ENCODE assay signal across 9 cellular contexts in the genomic region with DNA sequence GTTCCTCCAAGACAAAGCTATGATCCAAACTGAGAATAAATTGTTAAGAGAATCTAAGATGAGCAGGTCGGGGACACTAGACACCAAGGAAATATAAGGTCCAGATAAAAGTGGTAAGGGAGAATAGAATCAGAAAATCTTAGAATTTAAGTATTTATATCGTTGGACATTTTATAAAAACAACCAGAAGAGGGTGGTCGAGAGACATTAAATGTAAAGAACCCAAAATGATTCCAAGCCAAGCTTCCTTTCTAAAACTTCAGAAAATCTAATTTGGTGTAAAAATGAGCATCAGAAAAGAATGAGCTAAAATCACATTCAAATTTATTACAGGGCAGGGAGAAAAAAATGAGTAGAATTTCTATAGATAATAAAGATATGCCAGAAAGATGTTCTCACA.
DNase-seq lines count a peak whose midpoint lies in the region; ATAC-seq and TF ChIP-seq lines count a peak whose summit lies in the region.
"Had no signal": no experiment of that assay in that cellular context is flagged by ENCODE, and none has a peak within 500 bp of the region (broad histone marks: within the 10 kb centered on the region; RNA-seq: fewer than 3 reads in every experiment).

No MANE protein-coding gene starts in this region.

- TF ChIP-seq CTCF in GM23338 (conservative IDR thresholded peaks at IDR 0.05; ENCODE audit: low read depth in 2 of 2) = peak in 1 of 2 experiments; percentile 42; a peak in 3 of 4 replicates
- peak in 53 of 56 donors; percentile 17 to 73 (median 46) for TF ChIP-seq CTCF in dorsolateral prefrontal cortex (IDR thresholded peaks at IDR 0.05 in 54 of 56, conservative IDR thresholded peaks at IDR 0.05 in 2 of 56; ENCODE audit: low read depth in 1 of 56, partially characterized antibody in 56 of 56)
- TF ChIP-seq CTCF in progenitor cell of endocrine pancreas (IDR thresholded peaks at IDR 0.05; ENCODE audit: unreplicated experiment) = peak; percentile 46

- H3K4me3 Mint-ChIP-seq in GM23338 (no peak overlapping the region), progenitor cell of endocrine pancreas (ENCODE audit: low read depth) (no peak overlapping the region)

- H3K9me3 Mint-ChIP-seq in GM23338 = no peaks in the 10 kb centered on the region
- no peaks in the 10 kb centered on the region for H3K9me3 Mint-ChIP-seq in progenitor cell of endocrine pancreas (ENCODE audit: low read depth)

- no peaks in the 10 kb centered on the region for H3K79me2 ChIP-seq in GM23338 (replicated peaks; ENCODE audit: insufficient read depth)

- ATAC-seq in GM23338 (no peak), HG03432 (IDR thresholded peaks at IDR 0.05; ENCODE audit: unreplicated experiment) (no peak), HG03108 (IDR thresholded peaks at IDR 0.05; ENCODE audit: unreplicated experiment) (no peak)

- intact Hi-C loops in dorsolateral prefrontal cortex (cut with DNase I) = loop anchor here (2.0 to 10.0 kb wide), 2 partner anchors 154 to 158 kb away; no protein-coding TSS in a partner anchor

- H3K4me3 ChIP-seq in GM23338 (no peak overlapping the region), dorsolateral prefrontal cortex (no peak overlapping the region)

- H4K20me1 ChIP-seq in GM23338 (replicated peaks; ENCODE audit: insufficient read depth) = no peaks in the 10 kb centered on the region

- H2AFZ ChIP-seq in GM23338 = no peak overlapping the region

- H3K27me3 ChIP-seq in GM23338 (ENCODE audit: insufficient read depth) (no peaks in the 10 kb centered on the region), dorsolateral prefrontal cortex (no peaks in the 10 kb centered on the region)

- no peaks in the 10 kb centered on the region for H3K36me3 ChIP-seq in GM23338 (ENCODE audit: insufficient read depth)

- DNase-seq in GM23338 (ENCODE audit: low spot score) (peak; percentile 51), NCI-H748 treated with DMSO at 0.1 percent for 48 hours (lab: John Stamatoyannopoulos, UW) (peak; percentile 23), dorsolateral prefrontal cortex (no peak), progenitor cell of endocrine pancreas (ENCODE audit: low spot score, unreplicated experiment) (no peak), amygdala (lab: John Stamatoyannopoulos, UW) (no peak)
- DNase-seq: activated naive CD4-positive, alpha-beta T cell treated with Interleukin-2 at 50 U/mL for 16 hours had no signal

- no peaks in the 10 kb centered on the region for H3K4me1 ChIP-seq in GM23338 (ENCODE audit: insufficient read depth)

- H3K27ac Mint-ChIP-seq in GM23338 (no peak overlapping the region), progenitor cell of endocrine pancreas (no peak overlapping the region)

- H3K4me1 Mint-ChIP-seq in GM23338 (peaks cover 7% of the 10 kb centered on the region), progenitor cell of endocrine pancreas (ENCODE audit: low read depth) (no peaks in the 10 kb centered on the region)

- H3K4me2 ChIP-seq in GM23338 = no peak overlapping the region

- H3K27me3 Mint-ChIP-seq in GM23338 (ENCODE audit: insufficient read depth, low read depth, poor library complexity) (peaks cover 2% of the 10 kb centered on the region), progenitor cell of endocrine pancreas (no peaks in the 10 kb centered on the region)

- no peaks in the 10 kb centered on the region for H3K9me2 ChIP-seq in GM23338 (ENCODE audit: insufficient read depth)

- no peaks in the 10 kb centered on the region for H3K36me3 Mint-ChIP-seq in GM23338 (ENCODE audit: low read depth)
- H3K36me3 Mint-ChIP-seq in progenitor cell of endocrine pancreas (ENCODE audit: insufficient read depth) = no peaks in the 10 kb centered on the region

- no peak overlapping the region for H3K27ac ChIP-seq in GM23338 (ENCODE audit: low read depth)
- H3K27ac ChIP-seq in dorsolateral prefrontal cortex = no peak overlapping the region
- H3K27ac ChIP-seq: HL-60 had no signal

- H3F3A ChIP-seq in GM23338 (replicated peaks; ENCODE audit: low read depth) = no peaks in the 10 kb centered on the region

TF ChIP-seq in GM23338, 12 proteins besides CTCF, POLR2A, EP300 and RAD21 (continues in another document):
- TF ChIP-seq, protein P1, sequence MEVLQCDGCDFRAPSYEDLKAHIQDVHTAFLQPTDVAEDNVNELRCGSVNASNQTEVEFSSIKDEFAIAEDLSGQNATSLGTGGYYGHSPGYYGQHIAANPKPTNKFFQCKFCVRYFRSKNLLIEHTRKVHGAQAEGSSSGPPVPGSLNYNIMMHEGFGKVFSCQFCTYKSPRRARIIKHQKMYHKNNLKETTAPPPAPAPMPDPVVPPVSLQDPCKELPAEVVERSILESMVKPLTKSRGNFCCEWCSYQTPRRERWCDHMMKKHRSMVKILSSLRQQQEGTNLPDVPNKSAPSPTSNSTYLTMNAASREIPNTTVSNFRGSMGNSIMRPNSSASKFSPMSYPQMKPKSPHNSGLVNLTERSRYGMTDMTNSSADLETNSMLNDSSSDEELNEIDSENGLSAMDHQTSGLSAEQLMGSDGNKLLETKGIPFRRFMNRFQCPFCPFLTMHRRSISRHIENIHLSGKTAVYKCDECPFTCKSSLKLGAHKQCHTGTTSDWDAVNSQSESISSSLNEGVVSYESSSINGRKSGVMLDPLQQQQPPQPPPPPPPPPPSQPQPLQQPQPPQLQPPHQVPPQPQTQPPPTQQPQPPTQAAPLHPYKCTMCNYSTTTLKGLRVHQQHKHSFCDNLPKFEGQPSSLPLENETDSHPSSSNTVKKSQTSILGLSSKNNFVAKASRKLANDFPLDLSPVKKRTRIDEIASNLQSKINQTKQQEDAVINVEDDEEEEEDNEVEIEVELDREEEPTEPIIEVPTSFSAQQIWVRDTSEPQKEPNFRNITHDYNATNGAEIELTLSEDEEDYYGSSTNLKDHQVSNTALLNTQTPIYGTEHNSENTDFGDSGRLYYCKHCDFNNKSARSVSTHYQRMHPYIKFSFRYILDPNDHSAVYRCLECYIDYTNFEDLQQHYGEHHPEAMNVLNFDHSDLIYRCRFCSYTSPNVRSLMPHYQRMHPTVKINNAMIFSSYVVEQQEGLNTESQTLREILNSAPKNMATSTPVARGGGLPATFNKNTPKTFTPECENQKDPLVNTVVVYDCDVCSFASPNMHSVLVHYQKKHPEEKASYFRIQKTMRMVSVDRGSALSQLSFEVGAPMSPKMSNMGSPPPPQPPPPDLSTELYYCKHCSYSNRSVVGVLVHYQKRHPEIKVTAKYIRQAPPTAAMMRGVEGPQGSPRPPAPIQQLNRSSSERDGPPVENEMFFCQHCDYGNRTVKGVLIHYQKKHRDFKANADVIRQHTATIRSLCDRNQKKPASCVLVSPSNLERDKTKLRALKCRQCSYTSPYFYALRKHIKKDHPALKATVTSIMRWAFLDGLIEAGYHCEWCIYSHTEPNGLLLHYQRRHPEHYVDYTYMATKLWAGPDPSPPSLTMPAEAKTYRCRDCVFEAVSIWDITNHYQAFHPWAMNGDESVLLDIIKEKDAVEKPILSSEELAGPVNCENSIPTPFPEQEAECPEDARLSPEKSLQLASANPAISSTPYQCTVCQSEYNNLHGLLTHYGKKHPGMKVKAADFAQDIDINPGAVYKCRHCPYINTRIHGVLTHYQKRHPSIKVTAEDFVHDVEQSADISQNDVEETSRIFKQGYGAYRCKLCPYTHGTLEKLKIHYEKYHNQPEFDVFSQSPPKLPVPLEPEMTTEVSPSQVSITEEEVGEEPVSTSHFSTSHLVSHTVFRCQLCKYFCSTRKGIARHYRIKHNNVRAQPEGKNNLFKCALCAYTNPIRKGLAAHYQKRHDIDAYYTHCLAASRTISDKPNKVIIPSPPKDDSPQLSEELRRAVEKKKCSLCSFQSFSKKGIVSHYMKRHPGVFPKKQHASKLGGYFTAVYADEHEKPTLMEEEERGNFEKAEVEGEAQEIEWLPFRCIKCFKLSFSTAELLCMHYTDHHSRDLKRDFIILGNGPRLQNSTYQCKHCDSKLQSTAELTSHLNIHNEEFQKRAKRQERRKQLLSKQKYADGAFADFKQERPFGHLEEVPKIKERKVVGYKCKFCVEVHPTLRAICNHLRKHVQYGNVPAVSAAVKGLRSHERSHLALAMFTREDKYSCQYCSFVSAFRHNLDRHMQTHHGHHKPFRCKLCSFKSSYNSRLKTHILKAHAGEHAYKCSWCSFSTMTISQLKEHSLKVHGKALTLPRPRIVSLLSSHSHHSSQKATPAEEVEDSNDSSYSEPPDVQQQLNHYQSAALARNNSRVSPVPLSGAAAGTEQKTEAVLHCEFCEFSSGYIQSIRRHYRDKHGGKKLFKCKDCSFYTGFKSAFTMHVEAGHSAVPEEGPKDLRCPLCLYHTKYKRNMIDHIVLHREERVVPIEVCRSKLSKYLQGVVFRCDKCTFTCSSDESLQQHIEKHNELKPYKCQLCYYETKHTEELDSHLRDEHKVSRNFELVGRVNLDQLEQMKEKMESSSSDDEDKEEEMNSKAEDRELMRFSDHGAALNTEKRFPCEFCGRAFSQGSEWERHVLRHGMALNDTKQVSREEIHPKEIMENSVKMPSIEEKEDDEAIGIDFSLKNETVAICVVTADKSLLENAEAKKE (CRISPR knock-in tag; IDR thresholded peaks at IDR 0.05) = no peak
- TF ChIP-seq EZH2phosphoT487 (IDR thresholded peaks at IDR 0.05; ENCODE audit: unreplicated experiment) (no peak), EZH2 (IDR thresholded peaks at IDR 0.05; ENCODE audit: low read depth, unreplicated experiment) (no peak), ZNF114 (CRISPR knock-in tag; IDR thresholded peaks at IDR 0.05) (no peak)
- TF ChIP-seq, protein P2, sequence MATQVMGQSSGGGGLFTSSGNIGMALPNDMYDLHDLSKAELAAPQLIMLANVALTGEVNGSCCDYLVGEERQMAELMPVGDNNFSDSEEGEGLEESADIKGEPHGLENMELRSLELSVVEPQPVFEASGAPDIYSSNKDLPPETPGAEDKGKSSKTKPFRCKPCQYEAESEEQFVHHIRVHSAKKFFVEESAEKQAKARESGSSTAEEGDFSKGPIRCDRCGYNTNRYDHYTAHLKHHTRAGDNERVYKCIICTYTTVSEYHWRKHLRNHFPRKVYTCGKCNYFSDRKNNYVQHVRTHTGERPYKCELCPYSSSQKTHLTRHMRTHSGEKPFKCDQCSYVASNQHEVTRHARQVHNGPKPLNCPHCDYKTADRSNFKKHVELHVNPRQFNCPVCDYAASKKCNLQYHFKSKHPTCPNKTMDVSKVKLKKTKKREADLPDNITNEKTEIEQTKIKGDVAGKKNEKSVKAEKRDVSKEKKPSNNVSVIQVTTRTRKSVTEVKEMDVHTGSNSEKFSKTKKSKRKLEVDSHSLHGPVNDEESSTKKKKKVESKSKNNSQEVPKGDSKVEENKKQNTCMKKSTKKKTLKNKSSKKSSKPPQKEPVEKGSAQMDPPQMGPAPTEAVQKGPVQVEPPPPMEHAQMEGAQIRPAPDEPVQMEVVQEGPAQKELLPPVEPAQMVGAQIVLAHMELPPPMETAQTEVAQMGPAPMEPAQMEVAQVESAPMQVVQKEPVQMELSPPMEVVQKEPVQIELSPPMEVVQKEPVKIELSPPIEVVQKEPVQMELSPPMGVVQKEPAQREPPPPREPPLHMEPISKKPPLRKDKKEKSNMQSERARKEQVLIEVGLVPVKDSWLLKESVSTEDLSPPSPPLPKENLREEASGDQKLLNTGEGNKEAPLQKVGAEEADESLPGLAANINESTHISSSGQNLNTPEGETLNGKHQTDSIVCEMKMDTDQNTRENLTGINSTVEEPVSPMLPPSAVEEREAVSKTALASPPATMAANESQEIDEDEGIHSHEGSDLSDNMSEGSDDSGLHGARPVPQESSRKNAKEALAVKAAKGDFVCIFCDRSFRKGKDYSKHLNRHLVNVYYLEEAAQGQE (IDR thresholded peaks at IDR 0.05; ENCODE audit: unreplicated experiment) = no peak

Comparison
In these comparisons a context has a peak if more than half of its experiments do, and no peak if none do; other contexts are left out.
1. DNase-seq: peak in GM23338 (single experiment) and NCI-H748 treated with DMSO at 0.1 percent for 48 hours (single experiment); none in dorsolateral prefrontal cortex (0 of 10), progenitor cell of endocrine pancreas (single experiment) and amygdala (0 of 56).